Comparison of ENCODE assay signal across 13 cellular contexts in the genomic region with DNA sequence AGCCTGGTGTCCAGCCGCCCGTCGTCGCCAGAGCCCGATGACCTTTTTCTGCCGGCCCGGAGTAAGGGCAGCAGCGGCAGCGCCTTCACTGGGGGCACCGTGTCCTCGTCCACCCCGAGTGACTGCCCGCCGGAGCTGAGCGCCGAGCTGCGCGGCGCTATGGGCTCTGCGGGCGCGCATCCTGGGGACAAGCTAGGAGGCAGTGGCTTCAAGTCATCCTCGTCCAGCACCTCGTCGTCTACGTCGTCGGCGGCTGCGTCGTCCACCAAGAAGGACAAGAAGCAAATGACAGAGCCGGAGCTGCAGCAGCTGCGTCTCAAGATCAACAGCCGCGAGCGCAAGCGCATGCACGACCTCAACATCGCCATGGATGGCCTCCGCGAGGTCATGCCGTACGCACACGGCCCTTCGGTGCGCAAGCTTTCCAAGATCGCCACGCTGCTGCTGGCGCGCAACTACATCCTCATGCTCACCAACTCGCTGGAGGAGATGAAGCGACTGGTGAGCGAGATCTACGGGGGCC. TPM values are rescaled to one million over a fixed set of nuclear protein-coding genes. Genes with fewer than 3 reads are reported as not detected.
DNase-seq lines count a peak whose midpoint lies in the region; ATAC-seq and TF ChIP-seq lines count a peak whose summit lies in the region.
"Had no signal": no experiment of that assay in that cellular context is flagged by ENCODE, and none has a peak within 500 bp of the region (broad histone marks: within the 10 kb centered on the region; RNA-seq: fewer than 3 reads in every experiment).

No MANE protein-coding gene starts in this region.

- H3K9me3 Mint-ChIP-seq in activated naive CD8-positive, alpha-beta T cell treated with anti-CD3 and anti-CD28 coated beads, Interleukin-2, amount 10 ng/mL, durations not matched to agents 7 days and 5 days: no peaks in the 10 kb centered on the region
- H3K9me3 Mint-ChIP-seq in type B pancreatic cell: no peaks in the 10 kb centered on the region
- H3K9me3 Mint-ChIP-seq: memory B cell had no signal

- peak; percentile 28 for DNase-seq in stimulated activated CD4-positive, alpha-beta T cell treated with anti-CD3 and anti-CD28 coated beads, Interleukin-15, amount 100 ng/mL, for 24 hours
- no peak for DNase-seq in stimulated activated CD4-positive, alpha-beta T cell treated with anti-CD3 and anti-CD28 coated beads, Interleukin-4, amount 100 ng/mL, for 1 hour
- DNase-seq in activated naive CD8-positive, alpha-beta T cell treated with anti-CD3 and anti-CD28 coated beads, Interleukin-2, amount 10 ng/mL, durations not matched to agents 7 days and 5 days: peak; percentile 46
- DNase-seq in left kidney (ENCODE audit: low read depth, low spot score): peak; percentile 40
- DNase-seq in type B pancreatic cell (ENCODE audit: extremely low spot score, unreplicated experiment): no peak
- DNase-seq: activated CD8-positive, alpha-beta memory T cell treated with anti-CD3 and anti-CD28 coated beads, Interleukin-2, amount 50 U/mL, for 4 hours; Caco-2; right lobe of liver had no signal

- no peak for TF ChIP-seq CTCF in type B pancreatic cell (conservative IDR thresholded peaks at IDR 0.05)

- peaks cover 89% of the 10 kb centered on the region for H3K27me3 Mint-ChIP-seq in activated naive CD8-positive, alpha-beta T cell treated with anti-CD3 and anti-CD28 coated beads, Interleukin-2, amount 10 ng/mL, durations not matched to agents 7 days and 5 days
- H3K27me3 Mint-ChIP-seq in type B pancreatic cell: peaks cover 91% of the 10 kb centered on the region

- H3K27ac Mint-ChIP-seq in activated naive CD8-positive, alpha-beta T cell treated with anti-CD3 and anti-CD28 coated beads, Interleukin-2, amount 10 ng/mL, durations not matched to agents 7 days and 5 days: peak overlapping the region; percentile 77
- no peak overlapping the region for H3K27ac Mint-ChIP-seq in type B pancreatic cell
- H3K27ac Mint-ChIP-seq: memory B cell had no signal

- peaks cover 22% of the 10 kb centered on the region for H3K4me1 Mint-ChIP-seq in activated naive CD8-positive, alpha-beta T cell treated with anti-CD3 and anti-CD28 coated beads, Interleukin-2, amount 10 ng/mL, durations not matched to agents 7 days and 5 days
- peaks cover 6% of the 10 kb centered on the region for H3K4me1 Mint-ChIP-seq in type B pancreatic cell (ENCODE audit: unreplicated experiment)

- POLR2A ChIA-PET in activated naive CD8-positive, alpha-beta T cell treated with anti-CD3 and anti-CD28 coated beads, Interleukin-2, amount 10 ng/mL, durations not matched to agents 7 days and 5 days (lab: Charles Lee): no interaction called here

- H3K4me3 Mint-ChIP-seq in activated naive CD8-positive, alpha-beta T cell treated with anti-CD3 and anti-CD28 coated beads, Interleukin-2, amount 10 ng/mL, durations not matched to agents 7 days and 5 days: no peak overlapping the region
- peak overlapping the region; percentile 89 for H3K4me3 Mint-ChIP-seq in type B pancreatic cell
- H3K4me3 Mint-ChIP-seq: memory B cell had no signal

- peaks cover 6% of the 10 kb centered on the region for H3K36me3 Mint-ChIP-seq in activated naive CD8-positive, alpha-beta T cell treated with anti-CD3 and anti-CD28 coated beads, Interleukin-2, amount 10 ng/mL, durations not matched to agents 7 days and 5 days
- no peaks in the 10 kb centered on the region for H3K36me3 Mint-ChIP-seq in type B pancreatic cell
- H3K36me3 Mint-ChIP-seq: memory B cell had no signal

- ATAC-seq in activated naive CD8-positive, alpha-beta T cell treated with anti-CD3 and anti-CD28 coated beads, Interleukin-2, amount 10 ng/mL, durations not matched to agents 7 days and 5 days (ENCODE audit: low read depth): no peak
- no peak for ATAC-seq in GM18861 (IDR thresholded peaks at IDR 0.05; ENCODE audit: unreplicated experiment)
- no peak for ATAC-seq in HG03045 (IDR thresholded peaks at IDR 0.05; ENCODE audit: unreplicated experiment)
- ATAC-seq in GM21723 (IDR thresholded peaks at IDR 0.05; ENCODE audit: unreplicated experiment): no peak
- ATAC-seq: right lobe of liver had no signal

RNA-seq across cellular contexts. Expression of a gene that starts 1.2 kb away (rescaled TPM):
- total RNA-seq in activated naive CD8-positive, alpha-beta T cell treated with anti-CD3 and anti-CD28 coated beads, Interleukin-2, amount 10 ng/mL, durations not matched to agents 7 days and 5 days: not detected
- total RNA-seq in type B pancreatic cell (ENCODE audit: low replicate concordance): 1.4 TPM in 1 of 2 replicates, not detected in the other
- total RNA-seq: Caco-2, cardiac septum, right lobe of liver had no signal

RNA-seq across cellular contexts. Expression of a gene that starts 43.0 kb away (rescaled TPM):
- total RNA-seq in activated naive CD8-positive, alpha-beta T cell treated with anti-CD3 and anti-CD28 coated beads, Interleukin-2, amount 10 ng/mL, durations not matched to agents 7 days and 5 days: not detected
- 2.0 and 2.8 TPM in 2 replicates for total RNA-seq in type B pancreatic cell (ENCODE audit: low replicate concordance)
- total RNA-seq: Caco-2, right lobe of liver had no signal

Comparison
In these comparisons a context has a peak if more than half of its experiments do, and no peak if none do; other contexts are left out.
1. DNase-seq: peak in stimulated activated CD4-positive, alpha-beta T cell treated with anti-CD3 and anti-CD28 coated beads, Interleukin-15, amount 100 ng/mL, for 24 hours (single experiment), activated naive CD8-positive, alpha-beta T cell treated with anti-CD3 and anti-CD28 coated beads, Interleukin-2, amount 10 ng/mL, durations not matched to agents 7 days and 5 days (single experiment) and left kidney (single experiment); none in stimulated activated CD4-positive, alpha-beta T cell treated with anti-CD3 and anti-CD28 coated beads, Interleukin-4, amount 100 ng/mL, for 1 hour (single experiment) and type B pancreatic cell (single experiment).